In the genomic region with DNA sequence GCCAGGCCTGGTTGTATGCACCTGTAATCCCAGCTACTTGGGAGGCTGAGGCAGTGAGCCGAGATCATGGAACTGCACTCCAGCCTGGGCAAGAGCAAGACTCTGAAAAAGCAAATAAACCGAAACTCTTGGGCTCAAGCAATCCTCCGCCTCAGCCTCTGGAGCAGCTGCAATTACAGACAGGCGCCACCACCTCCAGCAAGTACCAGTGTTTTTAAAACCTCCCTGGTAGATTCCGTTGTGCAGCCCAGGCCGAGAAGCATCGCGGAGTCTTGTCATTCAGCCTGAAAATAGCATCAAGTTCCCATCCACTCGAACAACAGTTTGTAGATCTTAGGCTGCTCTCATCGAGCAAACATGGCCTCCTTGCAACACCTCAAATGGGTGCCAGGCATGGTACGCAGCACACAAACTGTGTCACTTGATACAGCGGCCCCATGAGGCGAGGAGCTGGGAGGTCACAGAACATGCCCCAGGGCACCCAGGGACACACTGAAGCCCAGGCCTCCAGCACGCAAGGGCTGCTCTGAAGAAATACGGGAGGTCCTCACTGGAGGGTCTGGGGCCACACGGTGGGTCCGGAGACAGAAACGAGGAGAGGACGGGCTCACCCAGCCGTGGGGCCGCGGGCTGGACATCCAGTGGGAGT, we compare ENCODE assay signal across 17 cellular contexts. TPM values are rescaled to one million over a fixed set of nuclear protein-coding genes. Genes with fewer than 3 reads are reported as not detected.
DNase-seq lines count a peak whose midpoint lies in the region; ATAC-seq and TF ChIP-seq lines count a peak whose summit lies in the region.
"Had no signal": no experiment of that assay in that cellular context is flagged by ENCODE, and none has a peak within 500 bp of the region (broad histone marks: within the 10 kb centered on the region; RNA-seq: fewer than 3 reads in every experiment).

No MANE protein-coding gene starts in this region.

- no peak overlapping the region for H3K14ac ChIP-seq in H9 (ENCODE audit: insufficient read depth, low read length)

- no peak overlapping the region for H3K9ac ChIP-seq in H9 (ENCODE audit: extremely low read depth, insufficient read length, low read length)

- no peak overlapping the region for H3K4ac ChIP-seq in H9 (ENCODE audit: low read depth, low read length)

- peaks cover 31 to 63% (median 43%) of the 10 kb centered on the region in 3 donors for H3K4me1 Mint-ChIP-seq in CD8-positive, alpha-beta memory T cell
- H3K4me1 Mint-ChIP-seq in H9 (peaks cover 4 to 6% of the 10 kb centered on the region in 2 experiments; a peak in 3 of 4 replicates), natural killer cell (peaks cover 35 to 44% of the 10 kb centered on the region in 2 donors), mesothelial cell of epicardium (no peaks in the 10 kb centered on the region)
- H3K4me1 Mint-ChIP-seq in effector memory CD8-positive, alpha-beta T cell (ENCODE audit: low read depth in 2 of 2), result peaks cover 34 to 38% of the 10 kb centered on the region in 2 donors

- no peaks in the 10 kb centered on the region for H3K9me3 Mint-ChIP-seq in CD8-positive, alpha-beta memory T cell
- H3K9me3 Mint-ChIP-seq in H9 (no peaks in the 10 kb centered on the region), natural killer cell (no peaks in the 10 kb centered on the region), mesothelial cell of epicardium (no peaks in the 10 kb centered on the region)
- no peaks in the 10 kb centered on the region for H3K9me3 Mint-ChIP-seq in effector memory CD8-positive, alpha-beta T cell

- H2AK5ac ChIP-seq in H9 (ENCODE audit: insufficient read length, low read length), result no peak overlapping the region

- H3K79me1 ChIP-seq in H9 (ENCODE audit: insufficient read depth, low read depth, low read length, poor library complexity, severe bottlenecking), result no peaks in the 10 kb centered on the region

- no peak overlapping the region for H2AFZ ChIP-seq in H9 (ENCODE audit: low read length)

- H3T11ph ChIP-seq in H9 (ENCODE audit: low read length), result no peak overlapping the region

- H3K36me3 Mint-ChIP-seq in CD8-positive, alpha-beta memory T cell, result peaks cover 4 to 83% (median 9%) of the 10 kb centered on the region in 3 donors
- H3K36me3 Mint-ChIP-seq in H9 (ENCODE audit: insufficient read depth in 1 of 3, low read depth in 3 of 3) (peaks cover 2 to 39% (median 10%) of the 10 kb centered on the region in 3 experiments; a peak in 4 of 7 replicates), natural killer cell (peaks cover 6% of the 10 kb centered on the region), mesothelial cell of epicardium (peaks cover 10% of the 10 kb centered on the region)
- H3K36me3 Mint-ChIP-seq in effector memory CD8-positive, alpha-beta T cell (ENCODE audit: insufficient read depth), result peaks cover 71% of the 10 kb centered on the region

- ATAC-seq in natural killer cell, result no peak
- ATAC-seq in effector memory CD8-positive, alpha-beta T cell (replicated peaks), result no peak

- no peaks in the 10 kb centered on the region for H3K23me2 ChIP-seq in H9 (ENCODE audit: insufficient read length, low read depth, low read length, poor library complexity, severe bottlenecking)

- H2BK15ac ChIP-seq in H9 (ENCODE audit: low read depth, low read length), result no peak overlapping the region

- POLR2A ChIA-PET in CD8-positive, alpha-beta memory T cell (lab: Charles Lee), result interaction anchor here (0.6 to 6.6 kb wide), 5 partner anchors 17 to 267 kb away, joined by 3 to 111 read pairs (median 3); partner anchors contain the start of genes TMC6 and TMC8
- POLR2A ChIA-PET in GM10248 (lab: Yijun Ruan, JAX), result no interaction called here

- no peak overlapping the region for H2BK5ac ChIP-seq in H9 (ENCODE audit: insufficient read length, low read length)

- H3K23ac ChIP-seq in H9 (ENCODE audit: insufficient read length, low read depth, low read length), result no peak overlapping the region

- TF ChIP-seq CTCF in H9 (conservative IDR thresholded peaks at IDR 0.05) (no peak), dorsolateral prefrontal cortex (IDR thresholded peaks at IDR 0.05 in 54 of 56, conservative IDR thresholded peaks at IDR 0.05 in 2 of 56; ENCODE audit: low read depth in 1 of 56, partially characterized antibody in 56 of 56) (no peak), natural killer cell (IDR thresholded peaks at IDR 0.05) (no peak), mesothelial cell of epicardium (IDR thresholded peaks at IDR 0.05; ENCODE audit: unreplicated experiment) (no peak), GM10248 (IDR thresholded peaks at IDR 0.05; ENCODE audit: control extremely low read depth, extremely low read depth, low read depth, missing control alignments) (no peak)

- no peak overlapping the region for H4K8ac ChIP-seq in H9 (replicated peaks; ENCODE audit: insufficient read length, low read depth, low read length)

- H3K27me3 Mint-ChIP-seq in CD8-positive, alpha-beta memory T cell, result peaks cover 0 to 5% of the 10 kb centered on the region in 2 donors
- no peaks in the 10 kb centered on the region; the same call in 1 of the 2 replicates for H3K27me3 Mint-ChIP-seq in H9 (ENCODE audit: low read depth)
- no peaks in the 10 kb centered on the region for H3K27me3 Mint-ChIP-seq in natural killer cell (ENCODE audit: low read depth in 2 of 2)
- H3K27me3 Mint-ChIP-seq in mesothelial cell of epicardium (ENCODE audit: low read depth), result no peaks in the 10 kb centered on the region
- no peaks in the 10 kb centered on the region for H3K27me3 Mint-ChIP-seq in effector memory CD8-positive, alpha-beta T cell

- no peak overlapping the region for H2BK120ac ChIP-seq in H9 (ENCODE audit: low read depth, low read length, poor library complexity, severe bottlenecking)

- no CpG with 5 or more reads among the region's 22 CpGs for WGBS in H9 (ENCODE audit: extremely low coverage, insufficient read length, low lambda C conversion rate)

- H3K79me2 ChIP-seq in H9 (ENCODE audit: insufficient read depth, low read length), result no peaks in the 10 kb centered on the region

- DNase-seq in CD8-positive, alpha-beta memory T cell, result no peak
- DNase-seq in H9 (no peak), dorsolateral prefrontal cortex (peak in 3 of 10 donors; percentile 29 to 45 (median 30)), natural killer cell (no peak), mesothelial cell of epicardium (ENCODE audit: low spot score in 2 of 2, unreplicated experiment in 2 of 2) (no peak), NCI-H446 treated with DMSO at 0.1 percent for 48 hours (lab: John Stamatoyannopoulos, UW) (no peak), GM10248 (ENCODE audit: extremely low spot score) (no peak)
- no peak for DNase-seq in effector memory CD8-positive, alpha-beta T cell
- DNase-seq: activated CD4-positive, CD25-positive, alpha-beta regulatory T cell; foreskin melanocyte; GOT3; NCI-H2029; NK-92 treated with Interleukin-12 subunit alpha and Interleukin-12 subunit beta, amount 100 ng/mL, for 24 hours had no signal

- no peak overlapping the region for H4K91ac ChIP-seq in H9 (ENCODE audit: insufficient read length, low read depth, low read length)

- CTCF ChIA-PET in CD8-positive, alpha-beta memory T cell (lab: Charles Lee), result interaction anchor here (0.9 to 7.5 kb wide), 9 partner anchors 10 to 141 kb away, joined by 3 to 100 read pairs (median 4); partner anchors contain the start of genes AFMID, TK1 and TMC6
- CTCF ChIA-PET in GM10248 (lab: Yijun Ruan, JAX), result interaction anchor here (0.8 to 1.8 kb wide), 4 partner anchors 25 to 139 kb away, joined by 3 to 14 read pairs (median 3); no protein-coding TSS in a partner anchor

- H3K9me3 ChIP-seq in CD8-positive, alpha-beta memory T cell (ENCODE audit: low read length), result no peaks in the 10 kb centered on the region
- no peaks in the 10 kb centered on the region for H3K9me3 ChIP-seq in H9 (ENCODE audit: control insufficient read depth, low read depth, low read length)

- H3K27me3 ChIP-seq in CD8-positive, alpha-beta memory T cell (ENCODE audit: insufficient read depth, low read length, poor library complexity, severe bottlenecking), result no peaks in the 10 kb centered on the region
- H3K27me3 ChIP-seq in H9 (ENCODE audit: insufficient read depth, low read length), result no peaks in the 10 kb centered on the region
- no peaks in the 10 kb centered on the region for H3K27me3 ChIP-seq in dorsolateral prefrontal cortex

- H3K4me3 ChIP-seq in CD8-positive, alpha-beta memory T cell (ENCODE audit: low read length), result no peak overlapping the region
- H3K4me3 ChIP-seq in dorsolateral prefrontal cortex, result no peak overlapping the region

- no peak overlapping the region for H3K18ac ChIP-seq in H9 (ENCODE audit: insufficient read length, low read depth, low read length)

- H3K4me2 ChIP-seq in H9 (ENCODE audit: insufficient read depth, insufficient read length, low read length), result no peak overlapping the region

- H4K20me1 ChIP-seq in H9 (ENCODE audit: control insufficient read depth, insufficient read depth, insufficient read length), result no peaks in the 10 kb centered on the region

- no peak overlapping the region for H4K5ac ChIP-seq in H9 (ENCODE audit: insufficient read length, low read depth, low read length)

- H3K4me1 ChIP-seq in CD8-positive, alpha-beta memory T cell (ENCODE audit: insufficient read depth, low read length), result peaks cover 34% of the 10 kb centered on the region
- no peaks in the 10 kb centered on the region for H3K4me1 ChIP-seq in H9 (ENCODE audit: insufficient read depth, low read length)

- peak overlapping the region in 6 of 8 donors; percentile 23 to 81 (median 62) for H3K27ac Mint-ChIP-seq in CD8-positive, alpha-beta memory T cell
- H3K27ac Mint-ChIP-seq in H9 (peak overlapping the region in 2 of 3 experiments; percentile 23 to 80; a peak in 1 of 7 replicates), natural killer cell (peak overlapping the region; percentile 58 to 67), mesothelial cell of epicardium (no peak overlapping the region)
- peak overlapping the region in 1 of 2 donors; percentile 84 for H3K27ac Mint-ChIP-seq in effector memory CD8-positive, alpha-beta T cell

- peaks cover 53% of the 10 kb centered on the region for H3K36me3 ChIP-seq in CD8-positive, alpha-beta memory T cell (ENCODE audit: insufficient read depth, low read length)

- no peak overlapping the region for H2BK20ac ChIP-seq in H9 (ENCODE audit: low read depth, low read length, poor library complexity, severe bottlenecking)

- H3K56ac ChIP-seq in H9 (ENCODE audit: insufficient read length, low read depth, low read length), result no peak overlapping the region

- intact Hi-C loops in dorsolateral prefrontal cortex (cut with DNase I) (loop anchor here in 1 of 2 donors (5.0 kb wide), 1 partner anchor 67 kb away; no protein-coding TSS in a partner anchor), natural killer cell (cut with micrococcal nuclease) (no loop called here)

- H2BK12ac ChIP-seq in H9 (ENCODE audit: insufficient read length, low read depth, low read length), result no peak overlapping the region

- peak overlapping the region in 1 of 7 donors; percentile 29 for H3K4me3 Mint-ChIP-seq in CD8-positive, alpha-beta memory T cell
- H3K4me3 Mint-ChIP-seq in H9, result no peak overlapping the region
- peak overlapping the region; percentile 28 for H3K4me3 Mint-ChIP-seq in natural killer cell
- H3K4me3 Mint-ChIP-seq in mesothelial cell of epicardium, result no peak overlapping the region
- H3K4me3 Mint-ChIP-seq in effector memory CD8-positive, alpha-beta T cell, result peak overlapping the region in 1 of 2 donors; percentile 53

- no peak overlapping the region for H3K27ac ChIP-seq in CD8-positive, alpha-beta memory T cell (ENCODE audit: low read depth, low read length)
- no peak overlapping the region for H3K27ac ChIP-seq in H9 (ENCODE audit: insufficient read length, low read depth, low read length)
- H3K27ac ChIP-seq in dorsolateral prefrontal cortex, result peak overlapping the region in 56 of 59 donors; percentile 15 to 100 (median 98)
- H3K27ac ChIP-seq: C4-2B had no signal

RNA-seq across cellular contexts. Expression of gene TMC6, which starts 18.1 kb away (rescaled TPM):
- 100 to 1,000 TPM; 150 TPM for total RNA-seq in CD8-positive, alpha-beta memory T cell
- polyA plus RNA-seq in CD8-positive, alpha-beta memory T cell, result 296 TPM
- total RNA-seq in H9 (2021) (85.7 and 86.8 TPM in 2 replicates), dorsolateral prefrontal cortex (100 to 1,000 TPM in 45 of 120 experiments, 10 to 100 TPM in 75; 17.3 to 352 (median 81.1) TPM), natural killer cell (100 to 1,000 TPM; 653 to 825 (median 687) TPM), mesothelial cell of epicardium (85.5 to 96.8 TPM (median 86.4 TPM) in 3 replicates)

RNA-seq across cellular contexts. Expression of gene TMC8, which starts 20.1 kb away (rescaled TPM):
- 100 to 1,000 TPM; 117 to 126 TPM for total RNA-seq in CD8-positive, alpha-beta memory T cell
- polyA plus RNA-seq in CD8-positive, alpha-beta memory T cell, result 139 TPM
- total RNA-seq in H9 (2021) (1.0 and 1.9 TPM in 2 replicates), dorsolateral prefrontal cortex (10 to 100 TPM in 18 of 120 experiments, 1 to 10 TPM in 101, under 1 TPM in 1; 0.90 to 20.9 (median 6.7) TPM), natural killer cell (100 to 1,000 TPM; 401 to 551 (median 435) TPM), mesothelial cell of epicardium (0.60 to 1.2 TPM (median 1.1 TPM) in 3 replicates)
- total RNA-seq: myocyte had no signal

RNA-seq across cellular contexts. Expression of gene C17orf99, which starts 35.7 kb away (rescaled TPM):
- not detected for total RNA-seq in CD8-positive, alpha-beta memory T cell
- not detected for polyA plus RNA-seq in CD8-positive, alpha-beta memory T cell
- total RNA-seq in H9 (2021), result not detected in 2 replicates
- total RNA-seq in dorsolateral prefrontal cortex, result 1 to 10 TPM in 2 of 120 experiments, under 1 TPM in 9, not detected in 109; 0.18 to 1.9 (median 0.31) TPM
- total RNA-seq in natural killer cell, result not detected
- 0.16 TPM in 1 of 3 replicates, not detected in the others for total RNA-seq in mesothelial cell of epicardium
- total RNA-seq: astrocyte, kidney epithelial cell, myocyte had no signal

RNA-seq across cellular contexts. Expression of gene SYNGR2, which starts 57.9 kb away (rescaled TPM):
- total RNA-seq in CD8-positive, alpha-beta memory T cell, result 100 to 1,000 TPM; 186 to 200 TPM
- polyA plus RNA-seq in CD8-positive, alpha-beta memory T cell, result 140 TPM
- total RNA-seq in H9 (2021), result 41.0 and 43.9 TPM in 2 replicates
- 100 to 1,000 TPM in 3 of 120 experiments, 10 to 100 TPM in 117; 19.6 to 122 (median 45.6) TPM for total RNA-seq in dorsolateral prefrontal cortex
- 10 to 100 TPM; 41.2 to 62.1 (median 43.5) TPM for total RNA-seq in natural killer cell
- total RNA-seq in mesothelial cell of epicardium, result 47.7 to 52.7 TPM (median 52.0 TPM) in 3 replicates

Comparison
In these comparisons a context has a peak if more than half of its experiments do, and no peak if none do; other contexts are left out.
1. H3K27ac ChIP-seq: peak in dorsolateral prefrontal cortex (56 of 59); none in CD8-positive, alpha-beta memory T cell (single experiment) and H9 (single experiment).
2. RNA of gene TMC8, which starts 20.1 kb away (total RNA-seq): 401 to 551 TPM in natural killer cell and 117 to 126 TPM in CD8-positive, alpha-beta memory T cell; 0.90 to 20.9 TPM in dorsolateral prefrontal cortex, 0.60 to 1.2 TPM in mesothelial cell of epicardium and 1.0 to 1.9 TPM in H9; every median in the first group is over 4 times any median in the second.